10 cellular contexts compared by ENCODE assay signal in the genomic region with DNA sequence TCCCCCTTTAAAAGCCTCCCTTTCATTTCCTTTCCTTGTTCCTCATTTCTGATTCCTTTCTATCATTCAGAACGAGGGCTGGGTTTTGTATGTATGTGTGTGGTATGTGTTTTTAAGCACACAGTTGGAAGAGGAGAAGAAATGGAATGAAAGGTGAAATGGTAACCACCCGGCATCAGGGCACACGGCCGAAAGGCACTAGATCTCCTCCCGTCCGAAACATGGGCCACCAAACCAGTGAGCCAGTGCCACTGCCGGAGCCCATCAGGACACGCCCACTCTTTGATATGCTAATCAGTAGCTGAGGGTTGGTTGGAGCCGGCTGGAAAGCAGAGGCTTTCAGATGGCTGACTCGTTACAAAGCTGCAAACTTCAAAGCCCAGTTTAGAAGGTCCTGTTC.
A peak's percentile ranks its signal among the peaks of the same experiment; 100 is the strongest.
DNase-seq lines count a peak whose midpoint lies in the region; ATAC-seq and TF ChIP-seq lines count a peak whose summit lies in the region.
"Had no signal": no experiment of that assay in that cellular context is flagged by ENCODE, and none has a peak within 500 bp of the region (broad histone marks: within the 10 kb centered on the region; RNA-seq: fewer than 3 reads in every experiment).

No MANE protein-coding gene starts in this region.

- no peaks in the 10 kb centered on the region for H3K27me3 ChIP-seq in adrenal gland
- H3K27me3 ChIP-seq in ascending aorta = no peaks in the 10 kb centered on the region

- 33 to 40% (median 37%) methylated on average over 10 of the region's 10 CpGs for WGBS in adrenal gland, 4 donors

- TF ChIP-seq CTCF in adrenal gland (IDR thresholded peaks at IDR 0.05) (no peak), ascending aorta (IDR thresholded peaks at IDR 0.05) (no peak)

- H3K27ac ChIP-seq in adrenal gland (no peak overlapping the region), ascending aorta (no peak overlapping the region)

- intact Hi-C loops in adrenal gland (cut with DNase I) = no loop called here
- intact Hi-C loops in ascending aorta (cut with DNase I) = no loop called here

- peak overlapping the region in 1 of 4 donors; percentile 9 for H3K4me3 ChIP-seq in adrenal gland
- H3K4me3 ChIP-seq in ascending aorta = no peak overlapping the region
- H3K4me3 ChIP-seq: mucosa of descending colon had no signal

- H3K9me3 ChIP-seq in adrenal gland (replicated peaks in 1 of 3) (no peaks in the 10 kb centered on the region), ascending aorta (no peaks in the 10 kb centered on the region)
- H3K9me3 ChIP-seq: mucosa of descending colon had no signal

- no peak for TF ChIP-seq POLR2A in adrenal gland (IDR thresholded peaks at IDR 0.05)

- H3K4me1 ChIP-seq in adrenal gland (replicated peaks in 1 of 2) (peaks cover 0 to 6% of the 10 kb centered on the region in 2 donors), ascending aorta (no peaks in the 10 kb centered on the region)

- no peaks in the 10 kb centered on the region for H3K36me3 ChIP-seq in adrenal gland (replicated peaks in 1 of 2)
- no peaks in the 10 kb centered on the region for H3K36me3 ChIP-seq in ascending aorta

- no peak for ATAC-seq in HG03159 (IDR thresholded peaks at IDR 0.05; ENCODE audit: unreplicated experiment)
- no peak for ATAC-seq in HG02571 (IDR thresholded peaks at IDR 0.05; ENCODE audit: unreplicated experiment)
- ATAC-seq: mucosa of descending colon, Panc1 had no signal

- DNase-seq in CD1c-positive myeloid dendritic cell (ENCODE audit: extremely low spot score) (peak; percentile 4), HCEC 1CT (peak; percentile 5), adrenal gland (peak in 4 of 7 donors; percentile 10 to 22 (median 21)), left kidney (ENCODE audit: low read depth, low spot score) (peak; percentile 65), NCI-H146 (lab: John Stamatoyannopoulos, UW) (no peak), ascending aorta (ENCODE audit: low spot score in 2 of 2) (no peak)
- DNase-seq: mucosa of descending colon had no signal

Comparison
In these comparisons a context has a peak if more than half of its experiments do, and no peak if none do; other contexts are left out.
1. DNase-seq: peak in CD1c-positive myeloid dendritic cell (single experiment), HCEC 1CT (single experiment), adrenal gland (4 of 7) and left kidney (single experiment); none in NCI-H146 (single experiment) and ascending aorta (0 of 2).